Comparison of ENCODE assay signal across 1 cellular context in genomic region chr11:6757373-6757967, GRCh38.
TF ChIP-seq lines count a peak whose summit lies in the region.

No MANE protein-coding gene starts in this region.

TF ChIP-seq in H1, 55 proteins besides CTCF, POLR2A, EP300 and RAD21:
- TF ChIP-seq, protein P1, sequence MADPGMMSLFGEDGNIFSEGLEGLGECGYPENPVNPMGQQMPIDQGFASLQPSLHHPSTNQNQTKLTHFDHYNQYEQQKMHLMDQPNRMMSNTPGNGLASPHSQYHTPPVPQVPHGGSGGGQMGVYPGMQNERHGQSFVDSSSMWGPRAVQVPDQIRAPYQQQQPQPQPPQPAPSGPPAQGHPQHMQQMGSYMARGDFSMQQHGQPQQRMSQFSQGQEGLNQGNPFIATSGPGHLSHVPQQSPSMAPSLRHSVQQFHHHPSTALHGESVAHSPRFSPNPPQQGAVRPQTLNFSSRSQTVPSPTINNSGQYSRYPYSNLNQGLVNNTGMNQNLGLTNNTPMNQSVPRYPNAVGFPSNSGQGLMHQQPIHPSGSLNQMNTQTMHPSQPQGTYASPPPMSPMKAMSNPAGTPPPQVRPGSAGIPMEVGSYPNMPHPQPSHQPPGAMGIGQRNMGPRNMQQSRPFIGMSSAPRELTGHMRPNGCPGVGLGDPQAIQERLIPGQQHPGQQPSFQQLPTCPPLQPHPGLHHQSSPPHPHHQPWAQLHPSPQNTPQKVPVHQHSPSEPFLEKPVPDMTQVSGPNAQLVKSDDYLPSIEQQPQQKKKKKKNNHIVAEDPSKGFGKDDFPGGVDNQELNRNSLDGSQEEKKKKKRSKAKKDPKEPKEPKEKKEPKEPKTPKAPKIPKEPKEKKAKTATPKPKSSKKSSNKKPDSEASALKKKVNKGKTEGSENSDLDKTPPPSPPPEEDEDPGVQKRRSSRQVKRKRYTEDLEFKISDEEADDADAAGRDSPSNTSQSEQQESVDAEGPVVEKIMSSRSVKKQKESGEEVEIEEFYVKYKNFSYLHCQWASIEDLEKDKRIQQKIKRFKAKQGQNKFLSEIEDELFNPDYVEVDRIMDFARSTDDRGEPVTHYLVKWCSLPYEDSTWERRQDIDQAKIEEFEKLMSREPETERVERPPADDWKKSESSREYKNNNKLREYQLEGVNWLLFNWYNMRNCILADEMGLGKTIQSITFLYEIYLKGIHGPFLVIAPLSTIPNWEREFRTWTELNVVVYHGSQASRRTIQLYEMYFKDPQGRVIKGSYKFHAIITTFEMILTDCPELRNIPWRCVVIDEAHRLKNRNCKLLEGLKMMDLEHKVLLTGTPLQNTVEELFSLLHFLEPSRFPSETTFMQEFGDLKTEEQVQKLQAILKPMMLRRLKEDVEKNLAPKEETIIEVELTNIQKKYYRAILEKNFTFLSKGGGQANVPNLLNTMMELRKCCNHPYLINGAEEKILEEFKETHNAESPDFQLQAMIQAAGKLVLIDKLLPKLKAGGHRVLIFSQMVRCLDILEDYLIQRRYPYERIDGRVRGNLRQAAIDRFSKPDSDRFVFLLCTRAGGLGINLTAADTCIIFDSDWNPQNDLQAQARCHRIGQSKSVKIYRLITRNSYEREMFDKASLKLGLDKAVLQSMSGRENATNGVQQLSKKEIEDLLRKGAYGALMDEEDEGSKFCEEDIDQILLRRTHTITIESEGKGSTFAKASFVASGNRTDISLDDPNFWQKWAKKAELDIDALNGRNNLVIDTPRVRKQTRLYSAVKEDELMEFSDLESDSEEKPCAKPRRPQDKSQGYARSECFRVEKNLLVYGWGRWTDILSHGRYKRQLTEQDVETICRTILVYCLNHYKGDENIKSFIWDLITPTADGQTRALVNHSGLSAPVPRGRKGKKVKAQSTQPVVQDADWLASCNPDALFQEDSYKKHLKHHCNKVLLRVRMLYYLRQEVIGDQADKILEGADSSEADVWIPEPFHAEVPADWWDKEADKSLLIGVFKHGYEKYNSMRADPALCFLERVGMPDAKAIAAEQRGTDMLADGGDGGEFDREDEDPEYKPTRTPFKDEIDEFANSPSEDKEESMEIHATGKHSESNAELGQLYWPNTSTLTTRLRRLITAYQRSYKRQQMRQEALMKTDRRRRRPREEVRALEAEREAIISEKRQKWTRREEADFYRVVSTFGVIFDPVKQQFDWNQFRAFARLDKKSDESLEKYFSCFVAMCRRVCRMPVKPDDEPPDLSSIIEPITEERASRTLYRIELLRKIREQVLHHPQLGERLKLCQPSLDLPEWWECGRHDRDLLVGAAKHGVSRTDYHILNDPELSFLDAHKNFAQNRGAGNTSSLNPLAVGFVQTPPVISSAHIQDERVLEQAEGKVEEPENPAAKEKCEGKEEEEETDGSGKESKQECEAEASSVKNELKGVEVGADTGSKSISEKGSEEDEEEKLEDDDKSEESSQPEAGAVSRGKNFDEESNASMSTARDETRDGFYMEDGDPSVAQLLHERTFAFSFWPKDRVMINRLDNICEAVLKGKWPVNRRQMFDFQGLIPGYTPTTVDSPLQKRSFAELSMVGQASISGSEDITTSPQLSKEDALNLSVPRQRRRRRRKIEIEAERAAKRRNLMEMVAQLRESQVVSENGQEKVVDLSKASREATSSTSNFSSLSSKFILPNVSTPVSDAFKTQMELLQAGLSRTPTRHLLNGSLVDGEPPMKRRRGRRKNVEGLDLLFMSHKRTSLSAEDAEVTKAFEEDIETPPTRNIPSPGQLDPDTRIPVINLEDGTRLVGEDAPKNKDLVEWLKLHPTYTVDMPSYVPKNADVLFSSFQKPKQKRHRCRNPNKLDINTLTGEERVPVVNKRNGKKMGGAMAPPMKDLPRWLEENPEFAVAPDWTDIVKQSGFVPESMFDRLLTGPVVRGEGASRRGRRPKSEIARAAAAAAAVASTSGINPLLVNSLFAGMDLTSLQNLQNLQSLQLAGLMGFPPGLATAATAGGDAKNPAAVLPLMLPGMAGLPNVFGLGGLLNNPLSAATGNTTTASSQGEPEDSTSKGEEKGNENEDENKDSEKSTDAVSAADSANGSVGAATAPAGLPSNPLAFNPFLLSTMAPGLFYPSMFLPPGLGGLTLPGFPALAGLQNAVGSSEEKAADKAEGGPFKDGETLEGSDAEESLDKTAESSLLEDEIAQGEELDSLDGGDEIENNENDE (IDR thresholded peaks at IDR 0.05; ENCODE audit: insufficient replicate concordance, low read length): no peak
- TF ChIP-seq POU5F1 (IDR thresholded peaks at IDR 0.05; ENCODE audit: low read depth, low read length) (no peak), SIX5 (IDR thresholded peaks at IDR 0.05; ENCODE audit: low read depth, low read length) (no peak), YY1 (IDR thresholded peaks at IDR 0.05; ENCODE audit: low read depth, low read length) (no peak), BCL11A (IDR thresholded peaks at IDR 0.05; ENCODE audit: low read depth in 2 of 2, low read length in 2 of 2) (no peak), JUN (IDR thresholded peaks at IDR 0.05; ENCODE audit: low read depth, low read length) (no peak), GABPA (IDR thresholded peaks at IDR 0.05; ENCODE audit: borderline replicate concordance, insufficient read depth, low read length) (no peak), MAFK (IDR thresholded peaks at IDR 0.05; ENCODE audit: low read depth, low read length) (no peak), SP1 (IDR thresholded peaks at IDR 0.05; ENCODE audit: low read depth, low read length) (no peak), RNF2 (IDR thresholded peaks at IDR 0.05; ENCODE audit: borderline replicate concordance, low read depth, low read length, missing control alignments, poor library complexity, severe bottlenecking) (no peak), CTBP2 (IDR thresholded peaks at IDR 0.05; ENCODE audit: borderline replicate concordance, insufficient read depth, insufficient read length, low read length) (no peak), ASH2L (IDR thresholded peaks at IDR 0.05; ENCODE audit: low read length) (no peak), KDM5A (IDR thresholded peaks at IDR 0.05; ENCODE audit: low read length) (no peak), POLR2AphosphoS5 (IDR thresholded peaks at IDR 0.05; ENCODE audit: low read depth, low read length) (no peak)
